In genomic region chr2:108514478-108514877, GRCh38 we compare ENCODE assay signal across 6 cellular contexts. TPM values are rescaled to one million over a fixed set of nuclear protein-coding genes. Genes with fewer than 3 reads are reported as not detected.
DNase-seq lines count a peak whose midpoint lies in the region; FAIRE-seq and TF ChIP-seq lines count a peak whose summit lies in the region.
"Not testable (repeated sequence)": the region's sequence is repeated elsewhere in the genome, so short reads cannot be mapped to it uniquely, and the experiment has no call there.

No MANE protein-coding gene starts in this region.

- FAIRE-seq in RCC 7860 (lab: Jason Lieb, UNC) = peak; percentile 69

- not testable (repeated sequence) for H3K4me3 Mint-ChIP-seq in HFFc6; chondrocyte (ENCODE audit: unreplicated experiment)

- peaks cover 11% of the 10 kb centered on the region for H3K9me3 Mint-ChIP-seq in HFFc6
- not testable (repeated sequence) for H3K9me3 Mint-ChIP-seq in chondrocyte (ENCODE audit: low read depth)

- H3K4me3 ChIP-seq in adipocyte (ENCODE audit: low read length) = not testable (repeated sequence)

- H3K36me3 ChIP-seq in adipocyte (ENCODE audit: control insufficient read depth, insufficient read depth, low read length, severe bottlenecking) = not testable (repeated sequence)

- H3K9ac ChIP-seq in adipocyte (ENCODE audit: low read length) = not testable (repeated sequence)

- DNase-seq in EL (peak; percentile 31), HFFc6 (peak; percentile 60), adipocyte (ENCODE audit: low read depth) (peak; percentile 49), foreskin melanocyte (peak; percentile 62)
- DNase-seq in RCC 7860 (ENCODE audit: low spot score); chondrocyte (ENCODE audit: low spot score): not testable (repeated sequence)

- H3K27me3 ChIP-seq in adipocyte (replicated peaks; ENCODE audit: control insufficient read depth, insufficient read depth, low read length) = not testable (repeated sequence)

- not testable (repeated sequence) for H3K27me3 Mint-ChIP-seq in HFFc6 (ENCODE audit: insufficient read depth); chondrocyte (ENCODE audit: low read depth)

- not testable (repeated sequence) for H3K4me1 ChIP-seq in adipocyte (ENCODE audit: control insufficient read depth, insufficient read depth, low read length)

- peaks cover 28% of the 10 kb centered on the region for H3K36me3 Mint-ChIP-seq in HFFc6 (ENCODE audit: low read depth)
- H3K36me3 Mint-ChIP-seq in chondrocyte (ENCODE audit: low read depth) = not testable (repeated sequence)

- peaks cover 18% of the 10 kb centered on the region for H3K4me1 Mint-ChIP-seq in HFFc6 (ENCODE audit: low read depth)
- H3K4me1 Mint-ChIP-seq in chondrocyte (ENCODE audit: low read depth) = not testable (repeated sequence)

- not testable (repeated sequence) for H3K9me3 ChIP-seq in adipocyte (ENCODE audit: control insufficient read depth, low read length)

- H3K27ac Mint-ChIP-seq in HFFc6 (peak overlapping the region; percentile 13; the same call in 1 of the 2 replicates), chondrocyte (ENCODE audit: unreplicated experiment) (peak overlapping the region; percentile 59)

- TF ChIP-seq CTCF in HFFc6 (IDR thresholded peaks at IDR 0.05); chondrocyte (IDR thresholded peaks at IDR 0.05): not testable (repeated sequence)

RNA-seq across cellular contexts. Expression of gene LIMS1, which starts 19.8 kb away (rescaled TPM):
- total RNA-seq in HFFc6 (2021; fragmentation: NEBNext Ultra II Directional; extraction: Animal tissue kit (Norgen Biotek cat#: 25700)) = 10 to 100 TPM; 57.0 to 58.7 (median 57.8) TPM
- total RNA-seq in chondrocyte = 101 to 148 TPM (median 145 TPM) in 3 replicates
